ENCODE assay signal across 18 cellular contexts in the genomic region with DNA sequence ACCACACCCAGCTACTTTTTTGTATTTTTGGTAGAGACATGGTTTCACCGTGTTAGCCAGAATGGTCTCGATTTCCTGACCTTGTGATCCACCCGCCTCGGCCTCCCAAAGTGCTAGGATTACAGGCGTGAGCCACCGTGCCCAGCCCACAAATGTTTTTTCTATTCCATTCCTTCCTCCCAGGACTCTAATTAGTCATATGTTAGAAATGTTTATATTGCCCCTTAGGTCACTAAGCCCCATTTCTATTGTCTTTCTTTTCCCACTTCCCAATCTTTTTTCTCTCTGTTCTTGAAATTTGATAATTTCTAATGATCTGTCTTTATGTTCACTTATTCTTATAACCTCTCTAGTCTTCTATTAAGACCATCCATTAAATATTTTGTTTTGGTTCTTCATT. TPM values are rescaled to one million over a fixed set of nuclear protein-coding genes. Genes with fewer than 3 reads are reported as not detected.
DNase-seq lines count a peak whose midpoint lies in the region; ATAC-seq and TF ChIP-seq lines count a peak whose summit lies in the region.
"Had no signal": no experiment of that assay in that cellular context is flagged by ENCODE, and none has a peak within 500 bp of the region (broad histone marks: within the 10 kb centered on the region; RNA-seq: fewer than 3 reads in every experiment).

No MANE protein-coding gene starts in this region.

- CTCF ChIA-PET in Calu3 (lab: Charles Lee) (no interaction called here), PC-9 (lab: Charles Lee) (no interaction called here)

- BruUV-seq in Calu3 (replicated peaks; lab: Mats Ljungman, UMichigan) (no TSS peak), PC-9 (replicated peaks; lab: Mats Ljungman, UMichigan) (no TSS peak)

- no peak overlapping the region for H3K4me2 ChIP-seq in PC-9
- H3K4me2 ChIP-seq: A549; BLaER1 treated with 17β-estradiol and CSF1 and Interleukin-3, amounts not matched to agents 10 nM and 100 nM had no signal

- H3K27me3 ChIP-seq in PC-9 (ENCODE audit: insufficient read depth, low read depth), result no peaks in the 10 kb centered on the region
- H3K27me3 ChIP-seq: BLaER1 treated with 17β-estradiol and CSF1 and Interleukin-3, amounts not matched to agents 10 nM and 100 nM had no signal

- no peak overlapping the region for H3K4me3 Mint-ChIP-seq in Calu3 (ENCODE audit: low read depth, unreplicated experiment)
- no peak overlapping the region for H3K4me3 Mint-ChIP-seq in T-helper 2 cell treated with Interferon-gamma antibody and Interleukin-4, amounts not matched to agents 5 μg/mL and 100 μg/mL, for 36 hours
- H3K4me3 Mint-ChIP-seq: B cell; CD4-positive, CD25-positive, alpha-beta regulatory T cell; CD8-positive, alpha-beta memory T cell; H9; IgD-negative memory B cell had no signal

- no peak for ATAC-seq in HG03159 (IDR thresholded peaks at IDR 0.05; ENCODE audit: unreplicated experiment)
- ATAC-seq: A549, HepG2 had no signal

- TF ChIP-seq CTCF in Calu3 (IDR thresholded peaks at IDR 0.05; ENCODE audit: unreplicated experiment), result no peak
- no peak for TF ChIP-seq CTCF in PC-9 (conservative IDR thresholded peaks at IDR 0.05)
- no peak for TF ChIP-seq CTCF in choroid plexus epithelial cell (conservative IDR thresholded peaks at IDR 0.05; ENCODE audit: low read depth, low read length)

- no peaks in the 10 kb centered on the region for H3K4me1 ChIP-seq in PC-9 (replicated peaks; ENCODE audit: insufficient read depth)
- H3K4me1 ChIP-seq: A549; BLaER1 treated with 17β-estradiol and CSF1 and Interleukin-3, amounts not matched to agents 10 nM and 100 nM had no signal

- DNase-seq in Calu3, result no peak
- DNase-seq in ELR (ENCODE audit: low read depth), result peak; percentile 66
- DNase-seq in PC-9, result no peak
- DNase-seq in choroid plexus epithelial cell (ENCODE audit: low read depth), result peak; percentile 4
- no peak for DNase-seq in T-helper 2 cell treated with Interferon-gamma antibody and Interleukin-4, amounts not matched to agents 5 μg/mL and 100 μg/mL, for 36 hours (ENCODE audit: low spot score)
- DNase-seq in stimulated activated CD4-positive, alpha-beta T cell treated with anti-CD3 and anti-CD28 coated beads, Interleukin-4, amount 100 ng/mL, for 4 hours, result no peak
- DNase-seq: CD4-positive, CD25-positive, alpha-beta regulatory T cell; CD8-positive, alpha-beta memory T cell; COR-L47; H9; KBM-7 had no signal

- no peaks in the 10 kb centered on the region for H3K27me3 Mint-ChIP-seq in Calu3 (ENCODE audit: unreplicated experiment)
- peaks cover 34% of the 10 kb centered on the region for H3K27me3 Mint-ChIP-seq in T-helper 2 cell treated with Interferon-gamma antibody and Interleukin-4, amounts not matched to agents 5 μg/mL and 100 μg/mL, for 36 hours (ENCODE audit: low read depth)
- H3K27me3 Mint-ChIP-seq: B cell had no signal

- no peaks in the 10 kb centered on the region for H3K9me2 ChIP-seq in PC-9 (ENCODE audit: insufficient read depth)

- H3K79me2 ChIP-seq in PC-9 (ENCODE audit: low read depth), result no peaks in the 10 kb centered on the region

- H3K4me1 Mint-ChIP-seq in Calu3 (ENCODE audit: low read depth, unreplicated experiment), result peaks cover 9% of the 10 kb centered on the region
- H3K4me1 Mint-ChIP-seq in T-helper 2 cell treated with Interferon-gamma antibody and Interleukin-4, amounts not matched to agents 5 μg/mL and 100 μg/mL, for 36 hours (ENCODE audit: low read depth), result no peaks in the 10 kb centered on the region
- H3K4me1 Mint-ChIP-seq: B cell; CD8-positive, alpha-beta memory T cell; H9; IgD-negative memory B cell had no signal

- intact Hi-C loops in Calu3 (cut with micrococcal nuclease; ENCODE audit: unreplicated experiment), result no loop called here
- intact Hi-C loops in PC-9 (cut with micrococcal nuclease; ENCODE audit: unreplicated experiment), result no loop called here

- no peak overlapping the region for H3K4me3 ChIP-seq in PC-9
- H3K4me3 ChIP-seq in choroid plexus epithelial cell (ENCODE audit: low read depth, low read length), result no peak overlapping the region
- H3K4me3 ChIP-seq: A549; BLaER1 treated with 17β-estradiol and CSF1 and Interleukin-3, amounts not matched to agents 10 nM and 100 nM had no signal

- H2AFZ ChIP-seq in PC-9, result peak overlapping the region; percentile 6

- POLR2A ChIA-PET in PC-9 (lab: Charles Lee; ENCODE audit: unreplicated experiment), result no interaction called here

- H3F3A ChIP-seq in PC-9 (ENCODE audit: insufficient read depth, low read depth), result no peaks in the 10 kb centered on the region

- no peaks in the 10 kb centered on the region for H3K36me3 ChIP-seq in PC-9 (ENCODE audit: low read depth)
- H3K36me3 ChIP-seq: BLaER1 treated with 17β-estradiol and CSF1 and Interleukin-3, amounts not matched to agents 10 nM and 100 nM had no signal

- no peaks in the 10 kb centered on the region for H4K20me1 ChIP-seq in PC-9 (ENCODE audit: insufficient read depth)
- H4K20me1 ChIP-seq: BLaER1 treated with 17β-estradiol and CSF1 and Interleukin-3, amounts not matched to agents 10 nM and 100 nM had no signal

- H3K27ac Mint-ChIP-seq in Calu3 (ENCODE audit: unreplicated experiment), result peak overlapping the region; percentile 10
- H3K27ac Mint-ChIP-seq in T-helper 2 cell treated with Interferon-gamma antibody and Interleukin-4, amounts not matched to agents 5 μg/mL and 100 μg/mL, for 36 hours, result no peak overlapping the region
- H3K27ac Mint-ChIP-seq: B cell; CD4-positive, CD25-positive, alpha-beta regulatory T cell; CD8-positive, alpha-beta memory T cell; H9; IgD-negative memory B cell had no signal

- H3K9me3 ChIP-seq in PC-9 (ENCODE audit: insufficient read depth, low read depth), result no peaks in the 10 kb centered on the region

- H3K27ac ChIP-seq in PC-9, result no peak overlapping the region
- H3K27ac ChIP-seq: 22Rv1; A549; BLaER1 treated with 17β-estradiol and CSF1 and Interleukin-3, amounts not matched to agents 10 nM and 100 nM had no signal

- H3K36me3 Mint-ChIP-seq in Calu3 (ENCODE audit: insufficient read depth, unreplicated experiment), result no peaks in the 10 kb centered on the region
- no peaks in the 10 kb centered on the region for H3K36me3 Mint-ChIP-seq in T-helper 2 cell treated with Interferon-gamma antibody and Interleukin-4, amounts not matched to agents 5 μg/mL and 100 μg/mL, for 36 hours (ENCODE audit: low read depth)
- H3K36me3 Mint-ChIP-seq: CD4-positive, CD25-positive, alpha-beta regulatory T cell; CD8-positive, alpha-beta memory T cell had no signal

- peaks cover 6% of the 10 kb centered on the region for H3K9me3 Mint-ChIP-seq in Calu3 (ENCODE audit: low read depth, unreplicated experiment)
- peaks cover 14% of the 10 kb centered on the region for H3K9me3 Mint-ChIP-seq in T-helper 2 cell treated with Interferon-gamma antibody and Interleukin-4, amounts not matched to agents 5 μg/mL and 100 μg/mL, for 36 hours

RNA-seq across cellular contexts. Expression of a gene that starts 31.3 kb away (rescaled TPM):
- 39.0 and 48.2 TPM in 2 replicates for total RNA-seq in Calu3 (2022)
- 26.1 and 34.2 TPM in 2 replicates for total RNA-seq in PC-9 (2021)

Comparison
In these comparisons a context has a peak if more than half of its experiments do, and no peak if none do; other contexts are left out.
1. DNase-seq: peak in ELR (single experiment) and choroid plexus epithelial cell (single experiment); none in Calu3 (single experiment), PC-9 (0 of 2), T-helper 2 cell treated with Interferon-gamma antibody and Interleukin-4, amounts not matched to agents 5 μg/mL and 100 μg/mL, for 36 hours (single experiment) and stimulated activated CD4-positive, alpha-beta T cell treated with anti-CD3 and anti-CD28 coated beads, Interleukin-4, amount 100 ng/mL, for 4 hours (0 of 2).